11 cellular contexts compared by ENCODE assay signal in genomic region chr4:98706200-98706813, GRCh38. TPM values are rescaled to one million over a fixed set of nuclear protein-coding genes. Genes with fewer than 3 reads are reported as not detected.
A peak's percentile ranks its signal among the peaks of the same experiment; 100 is the strongest.
DNase-seq lines count a peak whose midpoint lies in the region; ATAC-seq and TF ChIP-seq lines count a peak whose summit lies in the region.
"Had no signal": no experiment of that assay in that cellular context is flagged by ENCODE, and none has a peak within 500 bp of the region (broad histone marks: within the 10 kb centered on the region; RNA-seq: fewer than 3 reads in every experiment).

No MANE protein-coding gene starts in this region.

- H3K4me1 ChIP-seq in OCI-LY3 (ENCODE audit: low read length) (no peaks in the 10 kb centered on the region), osteoblast (ENCODE audit: insufficient read depth, low read length) (no peaks in the 10 kb centered on the region)
- H3K4me1 ChIP-seq: left ventricle myocardium inferior, psoas muscle had no signal

- no peak for ATAC-seq in HG02642 (IDR thresholded peaks at IDR 0.05; ENCODE audit: poor library complexity, unreplicated experiment)
- no peak for ATAC-seq in GM19328 (IDR thresholded peaks at IDR 0.05; ENCODE audit: unreplicated experiment)
- ATAC-seq: psoas muscle had no signal

- POLR2A ChIA-PET in activated CD4-positive, alpha-beta T cell treated with anti-CD3 and anti-CD28 coated beads, Interleukin-2, amount 10 ng/mL, durations not matched to agents 7 days and 5 days (lab: Charles Lee), result no interaction called here

- H3K4me3 Mint-ChIP-seq in activated CD4-positive, alpha-beta T cell treated with anti-CD3 and anti-CD28 coated beads, Interleukin-2, amount 10 ng/mL, durations not matched to agents 7 days and 5 days, result peak overlapping the region; percentile 69
- peak overlapping the region; percentile 67 for H3K4me3 Mint-ChIP-seq in activated T-helper 2 cell treated with anti-CD3 and anti-CD28 coated beads, Interferon-gamma antibody, Interleukin-2, Interleukin-4, amounts not matched to agents 10 μg/mL and 5 μg/mL and 100 μg/mL, durations not matched to agents 14 hours and 24 hours and 36 hours (ENCODE audit: low read depth)

- CTCF ChIA-PET in activated CD4-positive, alpha-beta T cell treated with anti-CD3 and anti-CD28 coated beads, Interleukin-2, amount 10 ng/mL, durations not matched to agents 7 days and 5 days (lab: Charles Lee), result interaction anchor here (0.6 to 2.4 kb wide), 3 partner anchors 10 to 289 kb away, joined by 3 to 9 read pairs (median 3); partner anchors contain the start of gene METAP1

- no peaks in the 10 kb centered on the region for H3K27me3 Mint-ChIP-seq in activated CD4-positive, alpha-beta T cell treated with anti-CD3 and anti-CD28 coated beads, Interleukin-2, amount 10 ng/mL, durations not matched to agents 7 days and 5 days
- no peaks in the 10 kb centered on the region for H3K27me3 Mint-ChIP-seq in activated T-helper 2 cell treated with anti-CD3 and anti-CD28 coated beads, Interferon-gamma antibody, Interleukin-2, Interleukin-4, amounts not matched to agents 10 μg/mL and 5 μg/mL and 100 μg/mL, durations not matched to agents 14 hours and 24 hours and 36 hours (ENCODE audit: low read depth)

- H3K4me2 ChIP-seq in OCI-LY3 (ENCODE audit: low read length) (no peak overlapping the region), osteoblast (ENCODE audit: insufficient read depth, low read length) (no peak overlapping the region)

- peak overlapping the region; percentile 28; the same call in 1 of the 2 replicates for H2AFZ ChIP-seq in OCI-LY3 (ENCODE audit: low read depth, low read length)
- H2AFZ ChIP-seq in osteoblast (ENCODE audit: low read length), result peak overlapping the region; percentile 27

- H3K79me2 ChIP-seq in OCI-LY3 (ENCODE audit: low read length) (no peaks in the 10 kb centered on the region), osteoblast (ENCODE audit: insufficient read depth, low read length) (no peaks in the 10 kb centered on the region)

- H3K9me3 ChIP-seq in OCI-LY3 (ENCODE audit: insufficient read depth, low read length), result 0 out of 2 replicates have a peak, but pooled peaks cover 7% of the 10 kb centered on the region
- H3K9me3 ChIP-seq in osteoblast (ENCODE audit: low read depth, low read length), result no peaks in the 10 kb centered on the region
- H3K9me3 ChIP-seq: psoas muscle had no signal

- H3K4me1 Mint-ChIP-seq in activated CD4-positive, alpha-beta T cell treated with anti-CD3 and anti-CD28 coated beads, Interleukin-2, amount 10 ng/mL, durations not matched to agents 7 days and 5 days, result peaks cover 27% of the 10 kb centered on the region
- H3K4me1 Mint-ChIP-seq in activated T-helper 2 cell treated with anti-CD3 and anti-CD28 coated beads, Interferon-gamma antibody, Interleukin-2, Interleukin-4, amounts not matched to agents 10 μg/mL and 5 μg/mL and 100 μg/mL, durations not matched to agents 14 hours and 24 hours and 36 hours (ENCODE audit: low read depth), result peaks cover 26% of the 10 kb centered on the region

- intact Hi-C loops in activated T-helper 2 cell treated with anti-CD3 and anti-CD28 coated beads, Interferon-gamma antibody, Interleukin-2, Interleukin-4, amounts not matched to agents 10 μg/mL and 5 μg/mL and 100 μg/mL, durations not matched to agents 14 hours and 24 hours and 36 hours (cut with micrococcal nuclease), result loop anchor here (1.0 to 2.0 kb wide), 2 partner anchors 18 to 44 kb away; no protein-coding TSS in a partner anchor

- peaks cover 56% of the 10 kb centered on the region for H3K9me3 Mint-ChIP-seq in activated CD4-positive, alpha-beta T cell treated with anti-CD3 and anti-CD28 coated beads, Interleukin-2, amount 10 ng/mL, durations not matched to agents 7 days and 5 days
- peaks cover 62% of the 10 kb centered on the region for H3K9me3 Mint-ChIP-seq in activated T-helper 2 cell treated with anti-CD3 and anti-CD28 coated beads, Interferon-gamma antibody, Interleukin-2, Interleukin-4, amounts not matched to agents 10 μg/mL and 5 μg/mL and 100 μg/mL, durations not matched to agents 14 hours and 24 hours and 36 hours

- H3K36me3 ChIP-seq in OCI-LY3 (replicated peaks; ENCODE audit: low read depth, low read length), result no peaks in the 10 kb centered on the region
- H3K36me3 ChIP-seq in osteoblast (ENCODE audit: insufficient read depth, low read length), result no peaks in the 10 kb centered on the region
- H3K36me3 ChIP-seq: left ventricle myocardium inferior had no signal

- H3K36me3 Mint-ChIP-seq in activated CD4-positive, alpha-beta T cell treated with anti-CD3 and anti-CD28 coated beads, Interleukin-2, amount 10 ng/mL, durations not matched to agents 7 days and 5 days (ENCODE audit: low read depth), result peaks cover 46% of the 10 kb centered on the region
- peaks cover 43% of the 10 kb centered on the region for H3K36me3 Mint-ChIP-seq in activated T-helper 2 cell treated with anti-CD3 and anti-CD28 coated beads, Interferon-gamma antibody, Interleukin-2, Interleukin-4, amounts not matched to agents 10 μg/mL and 5 μg/mL and 100 μg/mL, durations not matched to agents 14 hours and 24 hours and 36 hours (ENCODE audit: low read depth)

- H3K27ac Mint-ChIP-seq in activated CD4-positive, alpha-beta T cell treated with anti-CD3 and anti-CD28 coated beads, Interleukin-2, amount 10 ng/mL, durations not matched to agents 7 days and 5 days, result peak overlapping the region; percentile 95
- H3K27ac Mint-ChIP-seq in activated T-helper 2 cell treated with anti-CD3 and anti-CD28 coated beads, Interferon-gamma antibody, Interleukin-2, Interleukin-4, amounts not matched to agents 10 μg/mL and 5 μg/mL and 100 μg/mL, durations not matched to agents 14 hours and 24 hours and 36 hours, result peak overlapping the region; percentile 87

- H3K4me3 ChIP-seq in OCI-LY3 (ENCODE audit: low read length) (no peak overlapping the region), osteoblast (ENCODE audit: insufficient read depth, low read length) (no peak overlapping the region)
- H3K4me3 ChIP-seq: left ventricle myocardium inferior, psoas muscle had no signal

- H3K27me3 ChIP-seq in OCI-LY3 (ENCODE audit: low read depth, low read length) (no peaks in the 10 kb centered on the region), osteoblast (ENCODE audit: insufficient read depth, low read length) (no peaks in the 10 kb centered on the region)

- H4K20me1 ChIP-seq in OCI-LY3 (ENCODE audit: insufficient read depth, low read length), result no peaks in the 10 kb centered on the region
- H4K20me1 ChIP-seq in osteoblast (ENCODE audit: insufficient read depth, low read length), result no peaks in the 10 kb centered on the region

- H3K9ac ChIP-seq in OCI-LY3 (ENCODE audit: low read length), result no peak overlapping the region

- H3K27ac ChIP-seq in OCI-LY3 (ENCODE audit: low read length) (no peak overlapping the region), osteoblast (ENCODE audit: low read depth, low read length) (no peak overlapping the region)
- H3K27ac ChIP-seq: left ventricle myocardium inferior, psoas muscle had no signal

- TF ChIP-seq CTCF in OCI-LY3 (IDR thresholded peaks at IDR 0.05; ENCODE audit: low read depth, low read length) (no peak), osteoblast (IDR thresholded peaks at IDR 0.05; ENCODE audit: extremely low read depth, low read depth, low read length) (no peak)

- peak; percentile 71 for DNase-seq in activated CD4-positive, alpha-beta T cell treated with anti-CD3 and anti-CD28 coated beads, Interleukin-2, amount 10 ng/mL, durations not matched to agents 7 days and 5 days
- no peak for DNase-seq in activated CD4-positive, alpha-beta T cell treated with anti-CD3 and anti-CD28 coated beads, Interleukin-2, amount 50 U/mL, for 48 hours
- DNase-seq in activated T-helper 2 cell treated with anti-CD3 and anti-CD28 coated beads, Interferon-gamma antibody, Interleukin-2, Interleukin-4, amounts not matched to agents 10 μg/mL and 5 μg/mL and 100 μg/mL, durations not matched to agents 14 hours and 24 hours and 36 hours (ENCODE audit: low spot score), result peak; percentile 53
- DNase-seq in osteoblast (ENCODE audit: insufficient read length, low spot score, missing footprints), result peak; percentile 31
- DNase-seq in NCI-H2227 treated with DMSO at 0.1 percent for 48 hours (lab: John Stamatoyannopoulos, UW), result no peak
- DNase-seq: left ventricle myocardium inferior, NCI-H187, psoas muscle had no signal

RNA-seq across cellular contexts. Expression of gene TSPAN5, which starts 47.9 kb away (rescaled TPM):
- 10 to 100 TPM; 17.4 to 17.6 TPM for total RNA-seq in activated CD4-positive, alpha-beta T cell treated with anti-CD3 and anti-CD28 coated beads, Interleukin-2, amount 10 ng/mL, durations not matched to agents 7 days and 5 days
- 21.1 and 24.4 TPM in 2 replicates for total RNA-seq in activated T-helper 2 cell treated with anti-CD3 and anti-CD28 coated beads, Interferon-gamma antibody, Interleukin-2, Interleukin-4, amounts not matched to agents 10 μg/mL and 5 μg/mL and 100 μg/mL, durations not matched to agents 14 hours and 24 hours and 36 hours
- total RNA-seq in osteoblast, result 36.9 and 41.8 TPM in 2 replicates

Comparison
In these comparisons a context has a peak if more than half of its experiments do, and no peak if none do; other contexts are left out.
1. DNase-seq: peak in activated CD4-positive, alpha-beta T cell treated with anti-CD3 and anti-CD28 coated beads, Interleukin-2, amount 10 ng/mL, durations not matched to agents 7 days and 5 days (single experiment), activated T-helper 2 cell treated with anti-CD3 and anti-CD28 coated beads, Interferon-gamma antibody, Interleukin-2, Interleukin-4, amounts not matched to agents 10 μg/mL and 5 μg/mL and 100 μg/mL, durations not matched to agents 14 hours and 24 hours and 36 hours (single experiment) and osteoblast (single experiment); none in activated CD4-positive, alpha-beta T cell treated with anti-CD3 and anti-CD28 coated beads, Interleukin-2, amount 50 U/mL, for 48 hours (0 of 2) and NCI-H2227 treated with DMSO at 0.1 percent for 48 hours (single experiment).